16 cellular contexts compared by ENCODE assay signal in the genomic region with DNA sequence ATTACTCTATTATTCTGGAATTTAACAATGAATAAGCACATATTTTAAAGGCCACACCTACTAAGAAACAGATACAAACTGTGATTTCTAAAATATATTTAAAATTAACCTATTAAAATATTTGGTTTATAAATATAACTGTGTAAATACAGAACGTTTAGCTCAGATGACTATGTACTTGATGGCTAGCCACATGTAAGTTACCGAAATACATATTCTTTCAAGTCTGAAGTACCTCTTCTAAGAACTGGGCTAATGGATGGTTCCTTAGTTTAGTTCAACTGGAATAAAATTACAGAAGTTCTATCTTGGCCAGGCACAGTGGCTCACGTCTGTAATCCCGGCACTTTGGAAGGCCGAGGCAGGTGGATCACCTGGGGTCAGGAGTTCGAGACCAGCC. TPM values are rescaled to one million over a fixed set of nuclear protein-coding genes. Genes with fewer than 3 reads are reported as not detected.
A peak's percentile ranks its signal among the peaks of the same experiment; 100 is the strongest.
DNase-seq lines count a peak whose midpoint lies in the region; ATAC-seq, FAIRE-seq and TF ChIP-seq lines count a peak whose summit lies in the region.
"Had no signal": no experiment of that assay in that cellular context is flagged by ENCODE, and none has a peak within 500 bp of the region (broad histone marks: within the 10 kb centered on the region; RNA-seq: fewer than 3 reads in every experiment).

No MANE protein-coding gene starts in this region.

- WGBS in IMR-90 (ENCODE audit: extremely low coverage in 2 of 2, insufficient read length in 1 of 2), 2 experiments: 100% methylated on average over 2 of the region's 6 CpGs; no CpG with 5 or more reads in 1 of the 2 experiments

- CTCF ChIA-PET in IMR-90 (lab: Yijun Ruan, JAX): no interaction called here

- no peak overlapping the region for H2AK9ac ChIP-seq in IMR-90 (replicated peaks; ENCODE audit: low read depth, low read length, poor library complexity)

- dilution Hi-C loops in IMR-90 (cut with HindIII; ENCODE audit: low sequenced_read_pairs, unreplicated experiment): no loop called here

- H3K18ac ChIP-seq in IMR-90 (ENCODE audit: low read depth, low read length): no peak overlapping the region; the same call in 1 of the 2 replicates

- H2BK15ac ChIP-seq in IMR-90 (ENCODE audit: low read depth, low read length): no peak overlapping the region

- POLR2A ChIA-PET in IMR-90 (lab: Charles Lee; ENCODE audit: unreplicated experiment): no interaction called here

- no peaks in the 10 kb centered on the region for H3K36me3 ChIP-seq in IMR-90 (ENCODE audit: control insufficient read depth, insufficient read depth, low read length)
- H3K36me3 ChIP-seq in lower lobe of right lung: no peaks in the 10 kb centered on the region

- no peak overlapping the region for H2AK5ac ChIP-seq in IMR-90 (ENCODE audit: low read depth, low read length)

- peaks cover 0 to 4% of the 10 kb centered on the region in 2 experiments; a peak in 2 of 4 replicates for H3K79me1 ChIP-seq in IMR-90 (ENCODE audit: low read depth in 1 of 2, low read length in 2 of 2)

- H3K56ac ChIP-seq in IMR-90 (ENCODE audit: extremely low read depth, insufficient read depth, low read length): no peak overlapping the region

- intact Hi-C loops in IMR-90 (cut with micrococcal nuclease) (no loop called here), lower lobe of right lung (cut with DNase I) (no loop called here)

- no peak overlapping the region for H2BK120ac ChIP-seq in IMR-90 (ENCODE audit: low read depth, low read length)

- ATAC-seq in IMR-90 (ENCODE audit: low read depth) (peak; percentile 33; the same call in 1 of the 2 replicates), lower lobe of right lung (peak; percentile 53 to 64), GM21723 (IDR thresholded peaks at IDR 0.05; ENCODE audit: unreplicated experiment) (no peak), GM19397 (IDR thresholded peaks at IDR 0.05; ENCODE audit: unreplicated experiment) (no peak)
- ATAC-seq: K562 had no signal

- H4K91ac ChIP-seq in IMR-90 (ENCODE audit: insufficient read depth, low read depth, low read length): no peak overlapping the region

- H3K27me3 ChIP-seq in IMR-90 (ENCODE audit: control insufficient read depth, insufficient read depth, low read length): no peaks in the 10 kb centered on the region
- H3K27me3 ChIP-seq in lower lobe of right lung (ENCODE audit: low read depth): no peaks in the 10 kb centered on the region
- H3K27me3 ChIP-seq: BLaER1 had no signal

- H3K4me2 ChIP-seq in IMR-90 (ENCODE audit: low read depth, low read length): no peak overlapping the region
- H3K4me2 ChIP-seq: BLaER1 had no signal

- H2AFZ ChIP-seq in IMR-90 (replicated peaks; ENCODE audit: low read length, poor library complexity): no peak overlapping the region

- no peak overlapping the region for H4K8ac ChIP-seq in IMR-90 (ENCODE audit: low read depth in 2 of 2, low read length in 2 of 2)

- peak; percentile 76 for FAIRE-seq in G401.6 (lab: Jason Lieb, UNC)
- peak; percentile 81 for FAIRE-seq in colon (lab: Jason Lieb, UNC)
- FAIRE-seq: D721Med, K562 had no signal

- H3K4ac ChIP-seq in IMR-90 (ENCODE audit: low read depth, low read length): no peak overlapping the region

- peaks cover 5% of the 10 kb centered on the region; the same call in 1 of the 2 replicates for H3K9me1 ChIP-seq in IMR-90 (ENCODE audit: insufficient read depth, low read length)

- no peak for TF ChIP-seq RAD21 in IMR-90 (IDR thresholded peaks at IDR 0.05; ENCODE audit: low read length)

- H3K4me3 ChIP-seq in IMR-90 (ENCODE audit: insufficient read depth, low read depth, low read length) (no peak overlapping the region), lower lobe of right lung (no peak overlapping the region)
- H3K4me3 ChIP-seq: BLaER1, HAP-1, K562 had no signal

- H3K9ac ChIP-seq in IMR-90 (ENCODE audit: low read depth, low read length): no peak overlapping the region
- H3K9ac ChIP-seq: BLaER1 had no signal

- H4K5ac ChIP-seq in IMR-90 (ENCODE audit: low read depth, low read length): no peak overlapping the region

- TF ChIP-seq CTCF in IMR-90 (conservative IDR thresholded peaks at IDR 0.05; ENCODE audit: low read depth, low read length) (no peak), lower lobe of right lung (IDR thresholded peaks at IDR 0.05) (no peak)

- no peak overlapping the region for H2BK5ac ChIP-seq in IMR-90 (ENCODE audit: low read depth, low read length, poor library complexity, severe bottlenecking)

- no TSS peak for BruUV-seq in IMR-90 (replicated peaks; lab: Mats Ljungman, UMichigan)

- H3K4me1 ChIP-seq in IMR-90 (ENCODE audit: control insufficient read depth, insufficient read depth, low read length) (peaks cover 3% of the 10 kb centered on the region; the same call in 1 of the 2 replicates), lower lobe of right lung (no peaks in the 10 kb centered on the region)
- H3K4me1 ChIP-seq: HAP-1 had no signal

- H3K27ac ChIP-seq in IMR-90 (ENCODE audit: insufficient read depth, low read length) (no peak overlapping the region), lower lobe of right lung (no peak overlapping the region)
- H3K27ac ChIP-seq: BLaER1, HL-60 had no signal

- H2BK20ac ChIP-seq in IMR-90 (ENCODE audit: low read depth, low read length): no peak overlapping the region

- no peak overlapping the region for H3K23ac ChIP-seq in IMR-90 (ENCODE audit: low read depth, low read length)

- TF ChIP-seq POLR2A in IMR-90 (IDR thresholded peaks at IDR 0.05; ENCODE audit: low read depth, low read length): no peak

- no peaks in the 10 kb centered on the region for H4K20me1 ChIP-seq in IMR-90 (ENCODE audit: insufficient read depth, low read length)
- H4K20me1 ChIP-seq: BLaER1 had no signal

- in situ Hi-C loops in IMR-90 (cut with MboI; ENCODE audit: low sequenced_read_pairs): no loop called here

- H3K9me3 ChIP-seq in IMR-90 (ENCODE audit: control insufficient read depth, insufficient read depth, low read length) (no peaks in the 10 kb centered on the region), lower lobe of right lung (no peaks in the 10 kb centered on the region)
- H3K9me3 ChIP-seq: BLaER1, Caco-2, HAP-1 had no signal

- DNase-seq in IMR-90 (no peak), lower lobe of right lung (no peak), C1 segment of cervical spinal cord (lab: John Stamatoyannopoulos, UW) (no peak), globus pallidus (ENCODE audit: low spot score) (no peak)
- DNase-seq: Caco-2; CD4-positive, alpha-beta T cell; GDM1 had no signal

- H3K14ac ChIP-seq in IMR-90 (replicated peaks; ENCODE audit: low read depth, low read length): no peak overlapping the region

TF ChIP-seq in IMR-90, 13 proteins besides CTCF, POLR2A, EP300 and RAD21:
- TF ChIP-seq, protein P1, sequence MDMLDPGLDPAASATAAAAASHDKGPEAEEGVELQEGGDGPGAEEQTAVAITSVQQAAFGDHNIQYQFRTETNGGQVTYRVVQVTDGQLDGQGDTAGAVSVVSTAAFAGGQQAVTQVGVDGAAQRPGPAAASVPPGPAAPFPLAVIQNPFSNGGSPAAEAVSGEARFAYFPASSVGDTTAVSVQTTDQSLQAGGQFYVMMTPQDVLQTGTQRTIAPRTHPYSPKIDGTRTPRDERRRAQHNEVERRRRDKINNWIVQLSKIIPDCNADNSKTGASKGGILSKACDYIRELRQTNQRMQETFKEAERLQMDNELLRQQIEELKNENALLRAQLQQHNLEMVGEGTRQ (IDR thresholded peaks at IDR 0.05; ENCODE audit: low read depth, low read length): no peak
- TF ChIP-seq CHD1 (IDR thresholded peaks at IDR 0.05; ENCODE audit: low read depth, low read length): no peak
- no peak for TF ChIP-seq MAFK (IDR thresholded peaks at IDR 0.05; ENCODE audit: low read depth, low read length)
- no peak for TF ChIP-seq FOS (IDR thresholded peaks at IDR 0.05; ENCODE audit: low read depth, low read length)
- TF ChIP-seq MAZ (IDR thresholded peaks at IDR 0.05; ENCODE audit: borderline replicate concordance, low read depth, low read length): no peak
- no peak for TF ChIP-seq BHLHE40 (IDR thresholded peaks at IDR 0.05; ENCODE audit: low read depth, low read length)

RNA-seq across cellular contexts. Expression of a gene that starts 33.4 kb away (rescaled TPM):
- total RNA-seq in IMR-90 (2012; rRNA removed): under 0.01 TPM in 1 of 2 replicates, not detected in the other
- polyA plus RNA-seq in IMR-90 (2012; rRNA removed): 0.03 and 0.06 TPM in 2 replicates
- polyA plus RNA-seq in IMR-90 (2012; cell fraction: cytosol; rRNA removed): 0.05 and 0.09 TPM in 2 replicates
- 0.05 and 0.07 TPM in 2 replicates for polyA plus RNA-seq in IMR-90 (2012; cell fraction: nucleus; rRNA removed; ENCODE audit: low replicate concordance)
- 6.8 TPM for total RNA-seq in lower lobe of right lung
- total RNA-seq: K562 had no signal
- polyA plus RNA-seq: K562 had no signal

Comparison
In these comparisons a context has a peak if more than half of its experiments do, and no peak if none do; other contexts are left out.
1. ATAC-seq: peak in IMR-90 (single experiment) and lower lobe of right lung (2 of 2); none in GM21723 (single experiment) and GM19397 (single experiment).